ENCODE assay signal across 1 cellular context in the genomic region with DNA sequence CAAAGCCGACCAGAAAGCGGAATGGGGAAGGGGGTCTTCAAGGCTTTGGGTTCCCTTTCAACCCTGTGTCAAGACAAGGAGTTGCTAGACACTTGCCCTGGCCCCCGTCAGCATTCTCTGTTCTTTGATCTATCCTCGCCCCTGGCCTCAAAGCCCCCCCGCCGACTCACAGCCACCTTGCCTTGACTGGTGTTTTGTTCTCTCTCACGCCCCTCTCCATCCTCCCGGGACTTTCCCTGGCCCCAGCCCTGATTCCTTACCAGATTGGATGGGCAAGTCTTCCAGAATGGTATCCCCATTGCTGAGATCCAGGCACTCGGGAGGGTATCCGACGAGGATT.
TF ChIP-seq lines count a peak whose summit lies in the region.

No MANE protein-coding gene starts in this region.

TF ChIP-seq in H1, 55 proteins besides CTCF, POLR2A, EP300 and RAD21:
- no peak for TF ChIP-seq KDM1A (IDR thresholded peaks at IDR 0.05; ENCODE audit: borderline replicate concordance, low read length)
- TF ChIP-seq, protein P1, sequence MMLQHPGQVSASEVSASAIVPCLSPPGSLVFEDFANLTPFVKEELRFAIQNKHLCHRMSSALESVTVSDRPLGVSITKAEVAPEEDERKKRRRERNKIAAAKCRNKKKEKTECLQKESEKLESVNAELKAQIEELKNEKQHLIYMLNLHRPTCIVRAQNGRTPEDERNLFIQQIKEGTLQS (IDR thresholded peaks at IDR 0.05; ENCODE audit: insufficient read depth, low read depth, low read length) = no peak
- no peak for TF ChIP-seq SP4 (IDR thresholded peaks at IDR 0.05; ENCODE audit: low read length)
- no peak for TF ChIP-seq CBX5 (IDR thresholded peaks at IDR 0.05; ENCODE audit: low read depth, low read length)
- TF ChIP-seq PHF8 (conservative IDR thresholded peaks at IDR 0.05; ENCODE audit: low read depth, low read length) = no peak
- 0 out of 2 replicates have a peak, but pooled peaks have one; percentile 16 for TF ChIP-seq TEAD4 (IDR thresholded peaks at IDR 0.05; ENCODE audit: low read depth, low read length)
- no peak for TF ChIP-seq CHD2 (IDR thresholded peaks at IDR 0.05; ENCODE audit: low read length)
- peak; percentile 22 for TF ChIP-seq TAF7 (optimal IDR thresholded peaks at IDR 0.05; ENCODE audit: borderline replicate concordance, low read depth, low read length)
- TF ChIP-seq SP2 (IDR thresholded peaks at IDR 0.05; ENCODE audit: low read length) = no peak
- no peak for TF ChIP-seq NRF1 (IDR thresholded peaks at IDR 0.05; ENCODE audit: low read depth, low read length)
- no peak for TF ChIP-seq SAP30 (IDR thresholded peaks at IDR 0.05; ENCODE audit: insufficient read depth, insufficient replicate concordance, low read length)
- no peak for TF ChIP-seq HDAC2 (IDR thresholded peaks at IDR 0.05; ENCODE audit: borderline replicate concordance in 1 of 2, low read depth in 2 of 2, low read length in 2 of 2)
TF ChIP-seq in H1: peak in this region for 2.
